Comparison of ENCODE assay signal across 9 cellular contexts in the genomic region with DNA sequence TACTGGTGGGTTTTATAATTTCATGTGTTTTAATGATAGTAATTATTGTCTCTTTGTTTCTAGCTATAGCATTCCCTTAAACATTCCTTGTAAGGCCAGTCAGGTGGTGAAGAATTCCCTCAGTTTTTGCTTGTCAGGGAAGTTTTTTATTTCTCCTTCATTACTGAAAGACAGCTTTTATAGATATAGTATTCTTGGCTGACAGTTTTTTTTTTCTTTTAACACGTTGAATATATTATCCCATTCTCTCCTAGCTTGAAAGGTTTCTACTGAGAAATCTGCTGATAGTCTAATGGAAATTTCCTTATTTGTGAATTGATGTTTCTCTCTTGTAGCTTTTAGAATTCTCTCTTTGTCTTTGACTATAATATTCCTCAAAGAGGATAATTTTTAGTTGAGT.
"Had no signal": no experiment of that assay in that cellular context is flagged by ENCODE, and none has a peak within 500 bp of the region (broad histone marks: within the 10 kb centered on the region; RNA-seq: fewer than 3 reads in every experiment).

No MANE protein-coding gene starts in this region.

- H3K27ac Mint-ChIP-seq: GM23338, H9, HFFc6 had no signal

- DNase-seq: GM23248, GOT3, H7, H9, HCEC 1CT, HFFc6 had no signal

- H3K4me3 ChIP-seq: GM23248, GM23338, HAP-1 had no signal

- H3K4me3 Mint-ChIP-seq: GM23338, H9, HFFc6 had no signal

- H3K36me3 ChIP-seq: HAP-1 had no signal

- H3K27ac ChIP-seq: GM23248 had no signal

- H3K9me3 ChIP-seq: HAP-1 had no signal

- ATAC-seq: GM23338, HCT116 had no signal
